Comparison of ENCODE assay signal across 8 cellular contexts in genomic region chr2:160406591-160407392, GRCh38.
A peak's percentile ranks its signal among the peaks of the same experiment; 100 is the strongest.
DNase-seq lines count a peak whose midpoint lies in the region; ATAC-seq, FAIRE-seq and TF ChIP-seq lines count a peak whose summit lies in the region.

No MANE protein-coding gene starts in this region.

- intact Hi-C loops in GM12878 (cut with micrococcal nuclease; ENCODE audit: unreplicated experiment) = no loop called here

- POLR2A ChIA-PET in GM12878 (lab: Charles Lee) = no interaction called here

- CTCF ChIA-PET in GM12878 (lab: Yijun Ruan, JAX) = interaction anchor here (0.8 kb wide), 1 partner anchor 93 kb away, joined by 3 read pairs; no protein-coding TSS in a partner anchor

- peak overlapping the region; percentile 94 for H3K4me2 ChIP-seq in DND-41 (ENCODE audit: insufficient read depth, low read length)
- peak overlapping the region; percentile 81 for H3K4me2 ChIP-seq in GM12878 (ENCODE audit: control insufficient read depth, insufficient read depth)

- DNase-seq in DND-41 = peak; percentile 80
- DNase-seq in LHCN-M2 (ENCODE audit: low read depth) = peak; percentile 88
- DNase-seq in T-helper 2 cell = peak; percentile 40 to 94 (median 63)
- DNase-seq in GM12878 (ENCODE audit: low read depth, low spot score) = no peak
- no peak for DNase-seq in HPDE6-E6E7 (ENCODE audit: extremely low spot score)

- SMC1A ChIA-PET in GM12878 (lab: Charles Lee; ENCODE audit: uncharacterized antibody, unreplicated experiment) = no interaction called here

- H3K27ac ChIP-seq in DND-41 (ENCODE audit: low read length) (peak overlapping the region; percentile 86), GM12878 (ENCODE audit: control insufficient read depth, insufficient read depth) (no peak overlapping the region), skin epidermis (peak overlapping the region; percentile 93 to 100 (median 98))

- BruUV-seq in GM12878 (replicated peaks; lab: Mats Ljungman, UMichigan) = no TSS peak

- H3K27me3 ChIP-seq in DND-41 (ENCODE audit: insufficient read depth, low read length, poor library complexity) (no peaks in the 10 kb centered on the region), GM12878 (replicated peaks in 1 of 2; ENCODE audit: control insufficient read depth in 2 of 2, insufficient read depth in 2 of 2, low read length in 1 of 2) (peaks cover 0 to 10% of the 10 kb centered on the region in 2 experiments; a peak in 1 of 4 replicates)

- peaks cover 71% of the 10 kb centered on the region for H3K4me1 ChIP-seq in DND-41 (ENCODE audit: insufficient read depth, low read length)
- H3K4me1 ChIP-seq in GM12878 (ENCODE audit: control insufficient read depth, insufficient read depth, low read length) = peaks cover 6% of the 10 kb centered on the region

- ATAC-seq in DND-41 (ENCODE audit: insufficient read depth, low read depth) = peak; percentile 80
- ATAC-seq in GM21737 (IDR thresholded peaks at IDR 0.05; ENCODE audit: unreplicated experiment) = peak; percentile 51
- ATAC-seq in GM12878 = peak; percentile 77

- H4K20me1 ChIP-seq in DND-41 (ENCODE audit: insufficient read depth, low read length) = no peaks in the 10 kb centered on the region
- no peaks in the 10 kb centered on the region for H4K20me1 ChIP-seq in GM12878 (ENCODE audit: control insufficient read depth, insufficient read depth)

- RAD21 ChIA-PET in GM12878 (lab: Charles Lee; ENCODE audit: unreplicated experiment) = no interaction called here

- H3K9ac ChIP-seq in DND-41 (ENCODE audit: low read depth, low read length) (peak overlapping the region; percentile 87), GM12878 (ENCODE audit: control insufficient read depth, insufficient read depth, low read length) (peak overlapping the region; percentile 4; the same call in 1 of the 2 replicates)

- 1% methylated on average over 31 of the region's 39 CpGs for WGBS in GM12878 (ENCODE audit: insufficient coverage, insufficient replicate concordance, low lambda C conversion rate, missing lambda C conversion rate)

- in situ Hi-C loops in GM12878 (cut with MboI) = no loop called here

- TF ChIP-seq EP300 in GM12878 (IDR thresholded peaks at IDR 0.05; ENCODE audit: borderline replicate concordance in 1 of 2, control insufficient read depth in 1 of 2, low read depth in 2 of 2, low read length in 2 of 2) = no peak

- no peak; the same call in 1 of the 2 replicates for TF ChIP-seq POLR2A in GM12878 (IDR thresholded peaks at IDR 0.05; ENCODE audit: low read depth, low read length)

- no peaks in the 10 kb centered on the region for H3K9me3 ChIP-seq in DND-41 (ENCODE audit: insufficient read depth, low read length, severe bottlenecking)
- no peaks in the 10 kb centered on the region; the same call in 2 of the 3 replicates for H3K9me3 ChIP-seq in GM12878 (replicated peaks; ENCODE audit: control insufficient read depth, insufficient read depth, low read length)
- H3K9me3 ChIP-seq in iPS-18c (ENCODE audit: control insufficient read depth, insufficient read depth, low read length) = no peaks in the 10 kb centered on the region

- FAIRE-seq in GM12878 (lab: Jason Lieb, UNC) = peak; percentile 96

- H2AFZ ChIP-seq in DND-41 (ENCODE audit: low read depth, low read length) (peak overlapping the region; percentile 71), GM12878 (ENCODE audit: control insufficient read depth, low read depth, low read length) (peak overlapping the region; percentile 85)

- H3K4me3 ChIP-seq in DND-41 (ENCODE audit: low read depth in 1 of 2, low read length in 2 of 2) (peak overlapping the region; percentile 77 to 83), GM12878 (peak overlapping the region; percentile 58), iPS-18c (ENCODE audit: insufficient read depth, low read depth, low read length) (peak overlapping the region; percentile 72), skin epidermis (peak overlapping the region; percentile 83 to 98 (median 95))

- no peaks in the 10 kb centered on the region; the same call in 1 of the 2 replicates for H3K36me3 ChIP-seq in DND-41 (ENCODE audit: insufficient read depth, low read length)
- no peaks in the 10 kb centered on the region for H3K36me3 ChIP-seq in GM12878 (ENCODE audit: control insufficient read depth in 2 of 2, insufficient read depth in 2 of 2, low read length in 1 of 2)

- H3K79me2 ChIP-seq in DND-41 (ENCODE audit: insufficient read depth, low read length) = peaks cover 50% of the 10 kb centered on the region
- no peaks in the 10 kb centered on the region for H3K79me2 ChIP-seq in GM12878 (ENCODE audit: control insufficient read depth, insufficient read depth, low read length)

- peak; percentile 21 for TF ChIP-seq CTCF in DND-41 (IDR thresholded peaks at IDR 0.05; ENCODE audit: borderline replicate concordance, extremely low read depth, low read length, poor library complexity, severe bottlenecking)
- no peak for TF ChIP-seq CTCF in GM12878 (IDR thresholded peaks at IDR 0.05 in 2 of 3, conservative IDR thresholded peaks at IDR 0.05 in 1 of 3; ENCODE audit: control insufficient read depth in 2 of 3, extremely low read depth in 1 of 3, insufficient read depth in 1 of 3, low read depth in 3 of 3, low read length in 3 of 3)

- no peak for TF ChIP-seq RAD21 in GM12878 (IDR thresholded peaks at IDR 0.05; ENCODE audit: insufficient read depth, low read depth, low read length)

TF ChIP-seq in GM12878, 131 proteins besides CTCF, POLR2A, EP300 and RAD21:
- TF ChIP-seq GATAD2B (conservative IDR thresholded peaks at IDR 0.05; ENCODE audit: low read depth) (0 out of 2 replicates have a peak, but pooled peaks have one; percentile 41), NBN (IDR thresholded peaks at IDR 0.05) (no peak), BCLAF1 (IDR thresholded peaks at IDR 0.05) (no peak), SUZ12 (IDR thresholded peaks at IDR 0.05; ENCODE audit: unreplicated experiment) (peak; percentile 66), HDGF (IDR thresholded peaks at IDR 0.05) (no peak), CREM (IDR thresholded peaks at IDR 0.05; ENCODE audit: low read depth) (peak; percentile 31; the same call in 1 of the 2 replicates), IKZF2 (IDR thresholded peaks at IDR 0.05) (0 out of 4 replicates have a peak, but pooled peaks have one; percentile 14 to 21), IKZF1 (conservative IDR thresholded peaks at IDR 0.05) (peak; percentile 35; the same call in 1 of the 2 replicates), BMI1 (IDR thresholded peaks at IDR 0.05; ENCODE audit: borderline replicate concordance) (0 out of 2 replicates have a peak, but pooled peaks have one; percentile 26), ZNF384 (IDR thresholded peaks at IDR 0.05; ENCODE audit: borderline replicate concordance, low read depth, low read length) (peak; percentile 60; the same call in 1 of the 2 replicates)
TF ChIP-seq in GM12878: peak in this region for 7.

Comparison
In these comparisons a context has a peak if more than half of its experiments do, and no peak if none do; other contexts are left out.
1. DNase-seq: peak in DND-41 (single experiment), LHCN-M2 (single experiment) and T-helper 2 cell (5 of 5); none in GM12878 (single experiment) and HPDE6-E6E7 (single experiment).
2. Peak in every context shown above with its lines, with median percentiles within 50 percentile points of each other: ATAC-seq and H3K4me3 ChIP-seq.